In genomic region chr16:67110136-67110847, GRCh38 we compare ENCODE assay signal across 9 cellular contexts. TPM values are rescaled to one million over a fixed set of nuclear protein-coding genes. Genes with fewer than 3 reads are reported as not detected.
DNase-seq lines count a peak whose midpoint lies in the region; ATAC-seq, FAIRE-seq and TF ChIP-seq lines count a peak whose summit lies in the region.
"Had no signal": no experiment of that assay in that cellular context is flagged by ENCODE, and none has a peak within 500 bp of the region (broad histone marks: within the 10 kb centered on the region; RNA-seq: fewer than 3 reads in every experiment).

No MANE protein-coding gene starts in this region.

- H3K4me1 Mint-ChIP-seq in T-cell (peaks cover 35 to 47% (median 38%) of the 10 kb centered on the region in 3 donors), osteocyte (ENCODE audit: unreplicated experiment) (peaks cover 24% of the 10 kb centered on the region)

- CTCF ChIA-PET in T-cell (lab: Charles Lee), result interaction anchor here in 1 of 2 donors (0.6 kb wide), 1 partner anchor 62 kb away, joined by 4 read pairs; no protein-coding TSS in a partner anchor

- H3K27ac Mint-ChIP-seq in T-cell, result peak overlapping the region; percentile 75 to 78
- H3K27ac Mint-ChIP-seq in osteocyte (ENCODE audit: unreplicated experiment), result peak overlapping the region; percentile 97

- H3K9me3 Mint-ChIP-seq in T-cell (no peaks in the 10 kb centered on the region), osteocyte (ENCODE audit: unreplicated experiment) (no peaks in the 10 kb centered on the region)

- TF ChIP-seq CTCF in fibroblast of mammary gland (conservative IDR thresholded peaks at IDR 0.05; ENCODE audit: control insufficient read depth, insufficient read depth, low read depth, low read length), result no peak
- TF ChIP-seq CTCF in osteocyte (IDR thresholded peaks at IDR 0.05), result no peak
- TF ChIP-seq CTCF in D721Med (IDR thresholded peaks at IDR 0.05; ENCODE audit: insufficient read depth, missing control alignments), result no peak

- H3K4me3 ChIP-seq in fibroblast of mammary gland (ENCODE audit: control insufficient read depth, low read depth, low read length), result peak overlapping the region; percentile 90

- POLR2A ChIA-PET in T-cell (lab: Charles Lee), result interaction anchor here in 1 of 2 donors (0.6 kb wide), 1 partner anchor 832 kb away, joined by 3 read pairs; no protein-coding TSS in a partner anchor

- H3K4me3 Mint-ChIP-seq in T-cell (peak overlapping the region; percentile 85 to 94 (median 94)), osteocyte (ENCODE audit: unreplicated experiment) (peak overlapping the region; percentile 92)

- no peaks in the 10 kb centered on the region for H3K27me3 Mint-ChIP-seq in T-cell
- no peaks in the 10 kb centered on the region for H3K27me3 Mint-ChIP-seq in osteocyte (ENCODE audit: unreplicated experiment)

- H3K36me3 Mint-ChIP-seq in T-cell (no peaks in the 10 kb centered on the region), osteocyte (ENCODE audit: unreplicated experiment) (peaks cover 4% of the 10 kb centered on the region)

- no peak for FAIRE-seq in D721Med (lab: Jason Lieb, UNC)
- FAIRE-seq: A204.1 had no signal

- DNase-seq in DMS 273 (lab: John Stamatoyannopoulos, UW; ENCODE audit: unreplicated experiment) (peak; percentile 64), DMS 273 treated with DMSO at 0.1 percent for 48 hours (lab: John Stamatoyannopoulos, UW) (no peak), T-cell (peak in 6 of 34 experiments; percentile 1 to 8 (median 4)), fibroblast of mammary gland (ENCODE audit: low read depth) (no peak), osteocyte (ENCODE audit: extremely low spot score, unreplicated experiment) (no peak), D721Med (ENCODE audit: insufficient read length, low spot score) (no peak)

- ATAC-seq in HG02981 (IDR thresholded peaks at IDR 0.05; ENCODE audit: unreplicated experiment) (peak; percentile 5), T-cell (replicated peaks in 1 of 4) (peak in 1 of 4 experiments; percentile 6), GM19351 (IDR thresholded peaks at IDR 0.05; ENCODE audit: unreplicated experiment) (no peak)

RNA-seq across cellular contexts. Expression of gene PHAF1, which starts 0.6 kb away (rescaled TPM):
- total RNA-seq in T-cell (10 to 100 TPM; 19.4 to 23.0 (median 20.1) TPM), osteocyte (19.5 and 19.8 TPM in 2 replicates)

RNA-seq across cellular contexts. Expression of gene B3GNT9, which starts 40.5 kb away (rescaled TPM):
- total RNA-seq in T-cell, result 1 to 10 TPM; 3.0 to 9.5 (median 4.9) TPM
- total RNA-seq in osteocyte, result 44.1 and 44.9 TPM in 2 replicates

RNA-seq across cellular contexts. Expression of gene TRADD, which starts 49.4 kb away (rescaled TPM):
- total RNA-seq in T-cell, result 100 to 1,000 TPM in 3 of 5 donors, 10 to 100 TPM in 2; 58.3 to 179 (median 123) TPM
- 13.4 and 14.1 TPM in 2 replicates for total RNA-seq in osteocyte

RNA-seq across cellular contexts. Expression of gene FBXL8, which starts 49.5 kb away (rescaled TPM):
- total RNA-seq in T-cell (10 to 100 TPM; 18.5 to 69.7 (median 43.7) TPM), osteocyte (12.8 and 15.5 TPM in 2 replicates)

RNA-seq across cellular contexts. Expression of gene HSF4, which starts 54.3 kb away (rescaled TPM):
- total RNA-seq in T-cell, result 10 to 100 TPM; 22.3 to 66.3 (median 39.1) TPM
- total RNA-seq in osteocyte, result 19.6 and 22.3 TPM in 2 replicates
